ENCODE assay signal across 2 cellular contexts in genomic region chr13:42967660-42968059, GRCh38.
TF ChIP-seq lines count a peak whose summit lies in the region.

No MANE protein-coding gene starts in this region.

TF ChIP-seq in A549, 52 proteins besides CTCF, POLR2A, EP300 and RAD21:
- TF ChIP-seq RFX5 (IDR thresholded peaks at IDR 0.05): no peak
- TF ChIP-seq HES2 (IDR thresholded peaks at IDR 0.05): no peak
- TF ChIP-seq HEYL (CRISPR knock-in tag; IDR thresholded peaks at IDR 0.05): no peak
- no peak for TF ChIP-seq ZFP36 (IDR thresholded peaks at IDR 0.05; ENCODE audit: borderline replicate concordance, partially characterized antibody)
- no peak for TF ChIP-seq RCOR1 (IDR thresholded peaks at IDR 0.05; ENCODE audit: low read depth, low read length)
- TF ChIP-seq MYC (IDR thresholded peaks at IDR 0.05; ENCODE audit: borderline replicate concordance, low read length): no peak
- no peak for TF ChIP-seq NPAS2 (CRISPR knock-in tag; IDR thresholded peaks at IDR 0.05; ENCODE audit: borderline replicate concordance)
- no peak for TF ChIP-seq RARB (CRISPR knock-in tag; IDR thresholded peaks at IDR 0.05)
- TF ChIP-seq FOSL2 (IDR thresholded peaks at IDR 0.05): no peak
- TF ChIP-seq FOSL2 (CRISPR knock-in tag; IDR thresholded peaks at IDR 0.05): no peak
- no peak for TF ChIP-seq ELK1 (IDR thresholded peaks at IDR 0.05; ENCODE audit: low read depth, low read length)
- no peak for TF ChIP-seq ZNF302 (CRISPR knock-in tag; IDR thresholded peaks at IDR 0.05)
- no peak for TF ChIP-seq BHLHE40 (IDR thresholded peaks at IDR 0.05; ENCODE audit: low read depth, low read length)
- no peak for TF ChIP-seq FOXS1 (CRISPR knock-in tag; IDR thresholded peaks at IDR 0.05)
- TF ChIP-seq FOSB (CRISPR knock-in tag; IDR thresholded peaks at IDR 0.05): no peak
- TF ChIP-seq REST (IDR thresholded peaks at IDR 0.05): no peak
- TF ChIP-seq KDM5A (IDR thresholded peaks at IDR 0.05): no peak

TF ChIP-seq in HCT116, 20 proteins besides CTCF, POLR2A, EP300 and RAD21:
- TF ChIP-seq MAX (IDR thresholded peaks at IDR 0.05) (no peak), CBX3 (IDR thresholded peaks at IDR 0.05; ENCODE audit: low read depth) (no peak), EZH2 (IDR thresholded peaks at IDR 0.05) (no peak), ZBTB33 (IDR thresholded peaks at IDR 0.05; ENCODE audit: extremely low read depth, insufficient replicate concordance, low read length) (no peak), REST (IDR thresholded peaks at IDR 0.05; ENCODE audit: low read depth) (no peak)
